17 cellular contexts compared by ENCODE assay signal in genomic region chr3:13616359-13616758, GRCh38.
"Had no signal": no experiment of that assay in that cellular context is flagged by ENCODE, and none has a peak within 500 bp of the region (broad histone marks: within the 10 kb centered on the region; RNA-seq: fewer than 3 reads in every experiment).

No MANE protein-coding gene starts in this region.

- H3K4me1 ChIP-seq: heart left ventricle, pancreas, prostate gland, right lobe of liver, testis had no signal

- H3K4me3 Mint-ChIP-seq: central memory CD8-positive, alpha-beta T cell; naive thymus-derived CD8-positive, alpha-beta T cell; stimulated activated naive B cell treated with anti-CD40 and anti-IgM and Interleukin-4, amounts not matched to agents 10 μg/mL and 1 μg/mL and 100 μg/mL, for 72 hours; stimulated activated naive CD8-positive, alpha-beta T cell treated with anti-CD3 and anti-CD28 coated beads, Interleukin-15, amount 100 ng/mL, for 72 hours had no signal

- H3K4me1 Mint-ChIP-seq: stimulated activated naive B cell treated with anti-CD40 and anti-IgM and Interleukin-4, amounts not matched to agents 10 μg/mL and 1 μg/mL and 100 μg/mL, for 72 hours had no signal

- H3K27ac Mint-ChIP-seq: stimulated activated naive B cell treated with anti-CD40 and anti-IgM and Interleukin-4, amounts not matched to agents 10 μg/mL and 1 μg/mL and 100 μg/mL, for 72 hours had no signal

- H3K27ac ChIP-seq: heart left ventricle, pancreas, prostate gland, right lobe of liver, testis, tibial nerve had no signal

- H3K36me3 ChIP-seq: pancreas, prostate gland, right lobe of liver had no signal

- H3K4me3 ChIP-seq: heart left ventricle, mucosa of descending colon, pancreas, prostate gland, right lobe of liver, testis, tibial nerve had no signal

- H3K9me3 ChIP-seq: mucosa of descending colon, pancreas, prostate gland, right lobe of liver, testis had no signal

- H3K27me3 Mint-ChIP-seq: naive thymus-derived CD8-positive, alpha-beta T cell; stimulated activated naive B cell treated with anti-CD40 and anti-IgM and Interleukin-4, amounts not matched to agents 10 μg/mL and 1 μg/mL and 100 μg/mL, for 72 hours; stimulated activated naive CD8-positive, alpha-beta T cell treated with anti-CD3 and anti-CD28 coated beads, Interleukin-15, amount 100 ng/mL, for 72 hours had no signal

- H3K27me3 ChIP-seq: heart left ventricle, pancreas, right lobe of liver, testis, tibial nerve had no signal

- H3K9me3 Mint-ChIP-seq: central memory CD8-positive, alpha-beta T cell had no signal

- DNase-seq: effector memory CD4-positive, alpha-beta T cell; hypothalamus; mucosa of descending colon; occipital lobe; stimulated activated CD4-positive, alpha-beta T cell treated with anti-CD3 and anti-CD28 coated beads, Interleukin-15, amount 100 ng/mL, for 24 hours; stimulated activated CD4-positive, alpha-beta T cell treated with anti-CD3 and anti-CD28 coated beads, Interleukin-1b, Interleukin-23, amount 100 ng/mL, for 48 hours; stimulated activated CD4-positive, alpha-beta T cell treated with anti-CD3 and anti-CD28 coated beads, Interleukin-4, amount 100 ng/mL, for 24 hours; stimulated activated naive B cell treated with anti-CD40 and anti-IgM and Interleukin-4, amounts not matched to agents 10 μg/mL and 1 μg/mL and 100 μg/mL, for 72 hours; stimulated activated naive CD8-positive, alpha-beta T cell treated with anti-CD3 and anti-CD28 coated beads, Interleukin-15, amount 100 ng/mL, for 72 hours; testis had no signal
